8 cellular contexts compared by ENCODE assay signal in the genomic region with DNA sequence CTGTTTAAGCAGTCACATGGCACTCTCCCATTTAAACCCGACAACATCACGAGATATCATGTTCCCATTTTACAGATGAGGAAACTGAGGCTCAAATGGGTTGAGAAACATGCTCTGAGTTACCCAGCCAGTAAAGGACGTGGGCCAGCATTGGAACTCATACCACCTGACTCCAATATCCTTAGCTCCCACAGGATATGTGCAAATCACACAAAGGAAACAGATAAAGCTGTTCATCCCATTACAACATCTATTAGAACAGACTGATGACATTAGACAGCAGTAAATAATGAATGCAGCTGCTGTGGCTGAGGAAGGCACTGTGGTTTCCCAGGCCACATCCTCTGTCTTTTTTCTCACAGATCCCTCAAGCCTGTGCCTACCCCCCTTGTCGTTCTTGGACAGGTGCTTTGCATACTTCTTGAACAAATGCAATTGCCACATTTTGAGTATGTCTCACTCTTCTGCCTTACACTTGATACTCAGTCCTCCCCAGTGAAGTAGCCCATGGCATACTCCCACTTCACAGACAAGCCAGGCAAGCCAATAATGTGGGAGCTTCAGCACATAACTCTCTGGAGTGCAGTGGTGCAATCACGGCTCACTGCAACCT. TPM values are rescaled to one million over a fixed set of nuclear protein-coding genes. Genes with fewer than 3 reads are reported as not detected.
DNase-seq lines count a peak whose midpoint lies in the region; ATAC-seq and TF ChIP-seq lines count a peak whose summit lies in the region.

No MANE protein-coding gene starts in this region.

- TF ChIP-seq CTCF in heart left ventricle (IDR thresholded peaks at IDR 0.05) = no peak

- H3K4me1 ChIP-seq in heart left ventricle = peaks cover 0 to 57% (median 21%) of the 10 kb centered on the region in 12 donors

- H3K27ac ChIP-seq in heart left ventricle = peak overlapping the region in 7 of 12 donors; percentile 27 to 86 (median 65)

- DNase-seq in LHCN-M2 (ENCODE audit: low read depth) (peak; percentile 98), heart left ventricle (no peak), NCI-H446 (lab: John Stamatoyannopoulos, UW) (no peak), NCI-H1417 (lab: John Stamatoyannopoulos, UW) (no peak), midbrain (lab: John Stamatoyannopoulos, UW) (no peak), posterior cingulate gyrus (no peak)

- H3K27me3 ChIP-seq in heart left ventricle = no peaks in the 10 kb centered on the region

- intact Hi-C loops in heart left ventricle (cut with DNase I) = no loop called here
- intact Hi-C loops in posterior cingulate gyrus (cut with DNase I) = no loop called here

- H3K36me3 ChIP-seq in heart left ventricle = no peaks in the 10 kb centered on the region

- no peaks in the 10 kb centered on the region for H3K9me3 ChIP-seq in heart left ventricle

- no peak for TF ChIP-seq POLR2A in GM18505 (IDR thresholded peaks at IDR 0.05; ENCODE audit: borderline replicate concordance, extremely low read depth, insufficient read depth, insufficient read length)
- no peak for TF ChIP-seq POLR2A in heart left ventricle (IDR thresholded peaks at IDR 0.05)

- 64 to 75% (median 66%) methylated on average over 5 of the region's 5 CpGs for WGBS in heart left ventricle, 4 donors

- no peak overlapping the region for H3K4me3 ChIP-seq in heart left ventricle

- ATAC-seq in GM18505 (IDR thresholded peaks at IDR 0.05; ENCODE audit: unreplicated experiment) (peak; percentile 99), GM21717 (IDR thresholded peaks at IDR 0.05; ENCODE audit: unreplicated experiment) (peak; percentile 100), heart left ventricle (peak in 3 of 4 donors; percentile 36 to 59 (median 49))

RNA-seq across cellular contexts. Expression of a gene that starts 17.7 kb away (rescaled TPM):
- total RNA-seq in LHCN-M2 (2014; rRNA removed) (2.6 and 5.6 TPM in 2 replicates), heart left ventricle (10 to 100 TPM in 7 of 9 donors, 1 to 10 TPM in 2; 7.2 to 42.8 (median 11.4) TPM)
- 3.8 TPM for polyA plus RNA-seq in LHCN-M2 (2012)
- 1 to 10 TPM; 3.4 to 4.5 TPM for polyA plus RNA-seq in heart left ventricle

Comparison
In these comparisons a context has a peak if more than half of its experiments do, and no peak if none do; other contexts are left out.
1. ATAC-seq: peak in every context shown above with its lines; median percentile 100 in GM21717; 99 in GM18505; 49 in heart left ventricle.